In genomic region chr14:22723814-22724213, GRCh38 we compare ENCODE assay signal across 23 cellular contexts. TPM values are rescaled to one million over a fixed set of nuclear protein-coding genes. Genes with fewer than 3 reads are reported as not detected.
DNase-seq lines count a peak whose midpoint lies in the region; ATAC-seq, FAIRE-seq and TF ChIP-seq lines count a peak whose summit lies in the region.
"Had no signal": no experiment of that assay in that cellular context is flagged by ENCODE, and none has a peak within 500 bp of the region (broad histone marks: within the 10 kb centered on the region; RNA-seq: fewer than 3 reads in every experiment).

No MANE protein-coding gene starts in this region.

- intact Hi-C loops in K562 (cut with micrococcal nuclease) = no loop called here
- intact Hi-C loops in uterus (cut with DNase I; ENCODE audit: low total_unique reads) = no loop called here

- H3K4me3 ChIP-seq in A549 = no peak overlapping the region
- H3K4me3 ChIP-seq in GM23338 = no peak overlapping the region
- no peak overlapping the region for H3K4me3 ChIP-seq in K562
- H3K4me3 ChIP-seq in uterus = no peak overlapping the region
- H3K4me3 ChIP-seq: BLaER1 treated with 17β-estradiol and CSF1 and Interleukin-3, amounts not matched to agents 10 nM and 100 nM; HAP-1 had no signal

- H3K9me3 Mint-ChIP-seq in GM23338 = peaks cover 4% of the 10 kb centered on the region; the same call in 1 of the 3 replicates
- H3K9me3 Mint-ChIP-seq in stimulated activated memory B cell treated with anti-CD40 and anti-IgM and Interleukin-4, amounts not matched to agents 10 μg/mL and 1 μg/mL and 100 μg/mL, for 72 hours = no peaks in the 10 kb centered on the region
- H3K9me3 Mint-ChIP-seq: CD4-positive, alpha-beta T cell had no signal

- POLR2A ChIA-PET in A549 (lab: Yijun Ruan, JAX) = no interaction called here
- POLR2A ChIA-PET in K562 (lab: Yijun Ruan, JAX) = no interaction called here

- H3K4me3 Mint-ChIP-seq in GM23338 = no peak overlapping the region
- H3K4me3 Mint-ChIP-seq in stimulated activated memory B cell treated with anti-CD40 and anti-IgM and Interleukin-4, amounts not matched to agents 10 μg/mL and 1 μg/mL and 100 μg/mL, for 72 hours = no peak overlapping the region
- H3K4me3 Mint-ChIP-seq: CD14-positive monocyte; CD4-positive, alpha-beta T cell; CD8-positive, alpha-beta memory T cell had no signal

- H3K36me3 ChIP-seq in GM23338 (ENCODE audit: insufficient read depth) (no peaks in the 10 kb centered on the region), K562 (ENCODE audit: control insufficient read depth, insufficient read depth, low read length) (no peaks in the 10 kb centered on the region), uterus (no peaks in the 10 kb centered on the region)
- H3K36me3 ChIP-seq: BE2C; BLaER1 treated with 17β-estradiol and CSF1 and Interleukin-3, amounts not matched to agents 10 nM and 100 nM; HAP-1 had no signal

- H3K27ac Mint-ChIP-seq in GM23338 = no peak overlapping the region
- H3K27ac Mint-ChIP-seq in stimulated activated memory B cell treated with anti-CD40 and anti-IgM and Interleukin-4, amounts not matched to agents 10 μg/mL and 1 μg/mL and 100 μg/mL, for 72 hours = no peak overlapping the region
- H3K27ac Mint-ChIP-seq: CD4-positive, alpha-beta T cell; CD8-positive, alpha-beta memory T cell had no signal

- H3K9me3 ChIP-seq in A549 = peaks cover 7% of the 10 kb centered on the region; the same call in 2 of the 3 replicates
- H3K9me3 ChIP-seq in K562 (replicated peaks; ENCODE audit: control insufficient read depth, insufficient read depth, low read depth, low read length) = no peaks in the 10 kb centered on the region
- H3K9me3 ChIP-seq in uterus = no peaks in the 10 kb centered on the region
- H3K9me3 ChIP-seq: BE2C, HAP-1 had no signal

- no peaks in the 10 kb centered on the region for H3K9me1 ChIP-seq in K562 (ENCODE audit: control insufficient read depth, insufficient read depth, low read length)

- H3F3A ChIP-seq in GM23338 (replicated peaks; ENCODE audit: low read depth) = no peaks in the 10 kb centered on the region

- no peaks in the 10 kb centered on the region for H3K27me3 ChIP-seq in GM23338 (ENCODE audit: insufficient read depth)
- H3K27me3 ChIP-seq in K562 (ENCODE audit: control insufficient read depth in 2 of 2, insufficient read depth in 2 of 2, low read length in 2 of 2) = no peaks in the 10 kb centered on the region
- no peaks in the 10 kb centered on the region for H3K27me3 ChIP-seq in uterus
- H3K27me3 ChIP-seq: BLaER1 treated with 17β-estradiol and CSF1 and Interleukin-3, amounts not matched to agents 10 nM and 100 nM had no signal

- no peak overlapping the region for H3K27ac ChIP-seq in A549
- no peak overlapping the region for H3K27ac ChIP-seq in GM23338 (ENCODE audit: low read depth)
- no peak overlapping the region for H3K27ac ChIP-seq in K562 (ENCODE audit: extremely low read depth, low read depth, low read length)
- H3K27ac ChIP-seq in uterus = no peak overlapping the region
- H3K27ac ChIP-seq: BLaER1 treated with 17β-estradiol and CSF1 and Interleukin-3, amounts not matched to agents 10 nM and 100 nM had no signal

- no peaks in the 10 kb centered on the region for H3K4me1 ChIP-seq in A549
- no peaks in the 10 kb centered on the region for H3K4me1 ChIP-seq in GM23338 (ENCODE audit: insufficient read depth)
- peaks cover 10 to 13% of the 10 kb centered on the region in 2 experiments; a peak in 4 of 5 replicates for H3K4me1 ChIP-seq in K562 (replicated peaks in 1 of 2; ENCODE audit: control insufficient read depth in 2 of 2, insufficient read depth in 2 of 2, low read length in 2 of 2)
- H3K4me1 ChIP-seq in uterus = no peaks in the 10 kb centered on the region
- H3K4me1 ChIP-seq: BE2C; BLaER1 treated with 17β-estradiol and CSF1 and Interleukin-3, amounts not matched to agents 10 nM and 100 nM; HAP-1 had no signal

- H3K9me2 ChIP-seq in GM23338 (ENCODE audit: insufficient read depth) = 0 out of 2 replicates have a peak, but pooled peaks cover 6% of the 10 kb centered on the region

- BruUV-seq in K562 (replicated peaks; lab: Mats Ljungman, UMichigan) = no TSS peak

- TF ChIP-seq POLR2A in A549 (IDR thresholded peaks at IDR 0.05; ENCODE audit: low read length) (no peak), K562 (conservative IDR thresholded peaks at IDR 0.05) (no peak), uterus (IDR thresholded peaks at IDR 0.05) (no peak)

- no peaks in the 10 kb centered on the region for H3K4me1 Mint-ChIP-seq in GM23338
- H3K4me1 Mint-ChIP-seq in stimulated activated memory B cell treated with anti-CD40 and anti-IgM and Interleukin-4, amounts not matched to agents 10 μg/mL and 1 μg/mL and 100 μg/mL, for 72 hours = no peaks in the 10 kb centered on the region
- H3K4me1 Mint-ChIP-seq: CD14-positive monocyte; CD8-positive, alpha-beta memory T cell had no signal

- CTCF ChIA-PET in A549 (lab: Yijun Ruan, JAX) (interaction anchor here (0.8 to 2.5 kb wide), 2 partner anchors 10 to 66 kb away, joined by 3 to 9 read pairs; no protein-coding TSS in a partner anchor), K562 (lab: Yijun Ruan, JAX; ENCODE audit: low intra/inter-chr PET ratio) (no interaction called here)

- H3K36me3 Mint-ChIP-seq in GM23338 (ENCODE audit: low read depth) = no peaks in the 10 kb centered on the region
- H3K36me3 Mint-ChIP-seq in stimulated activated memory B cell treated with anti-CD40 and anti-IgM and Interleukin-4, amounts not matched to agents 10 μg/mL and 1 μg/mL and 100 μg/mL, for 72 hours = no peaks in the 10 kb centered on the region
- H3K36me3 Mint-ChIP-seq: CD14-positive monocyte had no signal

- peaks cover 4% of the 10 kb centered on the region for H3K27me3 Mint-ChIP-seq in GM23338 (ENCODE audit: insufficient read depth, low read depth, poor library complexity)
- H3K27me3 Mint-ChIP-seq in stimulated activated memory B cell treated with anti-CD40 and anti-IgM and Interleukin-4, amounts not matched to agents 10 μg/mL and 1 μg/mL and 100 μg/mL, for 72 hours = no peaks in the 10 kb centered on the region

- no peak overlapping the region for H3K9ac ChIP-seq in K562 (ENCODE audit: insufficient read depth in 1 of 2, low read depth in 2 of 2, low read length in 2 of 2)
- H3K9ac ChIP-seq: BLaER1 treated with 17β-estradiol and CSF1 and Interleukin-3, amounts not matched to agents 10 nM and 100 nM had no signal

- TF ChIP-seq RAD21 in A549 (conservative IDR thresholded peaks at IDR 0.05 in 1 of 2, IDR thresholded peaks at IDR 0.05 in 1 of 2) (no peak), Ishikawa (IDR thresholded peaks at IDR 0.05; ENCODE audit: low read depth) (no peak), K562 (CRISPR knock-in tag; conservative IDR thresholded peaks at IDR 0.05 in 1 of 2, IDR thresholded peaks at IDR 0.05 in 1 of 2) (no peak)

- H3K4me2 ChIP-seq in A549 (no peak overlapping the region), GM23338 (no peak overlapping the region), K562 (ENCODE audit: insufficient read depth, low read length) (no peak overlapping the region)
- H3K4me2 ChIP-seq: BLaER1 treated with 17β-estradiol and CSF1 and Interleukin-3, amounts not matched to agents 10 nM and 100 nM had no signal

- TF ChIP-seq CTCF in A549 (IDR thresholded peaks at IDR 0.05) (no peak), GM23338 (conservative IDR thresholded peaks at IDR 0.05; ENCODE audit: low read depth in 2 of 2) (no peak), K562 (IDR thresholded peaks at IDR 0.05 in 2 of 3, conservative IDR thresholded peaks at IDR 0.05 in 1 of 3; ENCODE audit: insufficient read depth in 2 of 3, low read depth in 1 of 3, low read length in 3 of 3) (no peak), uterus (IDR thresholded peaks at IDR 0.05) (no peak)

- DNase-seq in A549 (ENCODE audit: low read depth in 1 of 2, low spot score in 1 of 2) = no peak
- DNase-seq in GM23338 (ENCODE audit: low spot score) = no peak
- no peak for DNase-seq in K562 (ENCODE audit: extremely low read depth in 1 of 4, low spot score in 3 of 4)
- DNase-seq in uterus = no peak
- no peak for DNase-seq in OCI-M1 (lab: John Stamatoyannopoulos, UW)
- DNase-seq: AML-193; BE2C; Calu3; CD4-positive, alpha-beta T cell; CD8-positive, alpha-beta memory T cell; COR-L47; DMS53; DMS79 treated with DMSO at 0.1 percent for 48 hours; GF-D8; GOT3 had no signal

- H3K79me2 ChIP-seq in GM23338 (replicated peaks; ENCODE audit: insufficient read depth) (no peaks in the 10 kb centered on the region), K562 (ENCODE audit: control insufficient read depth, insufficient read depth, low read length) (no peaks in the 10 kb centered on the region)

- no peak for ATAC-seq in A549
- no peak for ATAC-seq in GM23338
- no peak for ATAC-seq in K562
- ATAC-seq in stimulated activated memory B cell treated with anti-CD40 and anti-IgM and Interleukin-4, amounts not matched to agents 10 μg/mL and 1 μg/mL and 100 μg/mL, for 72 hours = no peak
- ATAC-seq in GM19351 (IDR thresholded peaks at IDR 0.05; ENCODE audit: unreplicated experiment) = no peak

- FAIRE-seq in A549 (lab: Jason Lieb, UNC) (no peak), K562 (lab: Jason Lieb, UNC) (no peak)
- FAIRE-seq: GM12892, H54 had no signal

- H4K20me1 ChIP-seq in GM23338 (replicated peaks; ENCODE audit: insufficient read depth) (no peaks in the 10 kb centered on the region), K562 (replicated peaks; ENCODE audit: control insufficient read depth, insufficient read depth, low read length) (no peaks in the 10 kb centered on the region)
- H4K20me1 ChIP-seq: BLaER1 treated with 17β-estradiol and CSF1 and Interleukin-3, amounts not matched to agents 10 nM and 100 nM had no signal

- WGBS in A549 (ENCODE audit: missing lambda C conversion rate) = 81% methylated on average over 1 of the region's 1 CpG
- 88% methylated on average over 1 of the region's 1 CpG for WGBS in K562 (ENCODE audit: insufficient coverage, low coverage, missing lambda C conversion rate)

- in situ Hi-C loops in K562 (cut with MboI) = no loop called here

- TF ChIP-seq EP300 in A549 (IDR thresholded peaks at IDR 0.05) = no peak
- no peak for TF ChIP-seq EP300 in Ishikawa (IDR thresholded peaks at IDR 0.05; ENCODE audit: borderline replicate concordance)
- TF ChIP-seq EP300 in K562 (IDR thresholded peaks at IDR 0.05; ENCODE audit: low read length) = no peak

- H2AFZ ChIP-seq in GM23338 = no peak overlapping the region
- no peak overlapping the region for H2AFZ ChIP-seq in K562 (ENCODE audit: low read depth, low read length)

RNA-seq across cellular contexts. Expression of gene OXA1L, which starts 42.7 kb away (rescaled TPM):
- polyA plus RNA-seq in A549 (2011; rRNA removed) (199 and 247 TPM in 2 replicates), A549 (2017; fragmentation: RNase III; extraction: RNeasy Plus Mini Kit Qiagen cat#74134 plus additional on column Dnase treatment) (126 to 133 TPM (median 132 TPM) in 3 replicates), GM23338 (2016; fragmentation: Nextera tagmentation; extraction: Ambion mirVana) (57.6 and 61.7 TPM in 2 replicates), K562 (2011; rRNA removed) (166 and 183 TPM in 2 replicates), K562 (2014; fragmentation: Illumina TruSeq; extraction: Trizol) (204 and 210 TPM in 2 replicates), K562 (2014; fragmentation: Nextera tagmentation; extraction: Ambion mirVana) (100 to 1,000 TPM; 137 to 166 TPM), K562 (2014; rRNA removed) (195 and 210 TPM in 2 replicates)
- polyA plus RNA-seq in A549 (2012; cell fraction: cytosol; rRNA removed) = 178 and 242 TPM in 2 replicates
- polyA plus RNA-seq in A549 (2012; cell fraction: nucleus; rRNA removed) = 207 and 247 TPM in 2 replicates
- polyA minus RNA-seq in A549 (2011; rRNA and poly(A)+ RNA removed) = 140 and 154 TPM in 2 replicates
- 89.9 and 91.7 TPM in 2 replicates for total RNA-seq in GM23338 (2014; rRNA removed; shearing (Covaris generic))
- 185 and 201 TPM in 2 replicates for total RNA-seq in K562 (2011; cell fraction: chromatin; rRNA removed; ENCODE audit: low replicate concordance)
- 139 and 158 TPM in 2 replicates for total RNA-seq in K562 (2011; cell fraction: nucleolus; rRNA removed)
- total RNA-seq in K562 (2011; cell fraction: nucleoplasm; rRNA removed) = 191 and 256 TPM in 2 replicates
- total RNA-seq in K562 (2014; rRNA removed) (145 and 157 TPM in 2 replicates), K562 (2014; rRNA removed; fragmentation: Illumina TruSeq; extraction: Trizol) (99.6 and 100 TPM in 2 replicates), K562 (2015; rRNA removed; fragmentation: Illumina TruSeq; extraction: Trizol) (115 TPM in 2 replicates), K562 (2021) (119 and 125 TPM in 2 replicates), uterus (10 to 100 TPM; 38.3 to 87.8 (median 55.9) TPM)
- 170 and 202 TPM in 2 replicates for polyA plus RNA-seq in K562 (2011; cell fraction: cytosol; rRNA removed)
- 331 and 388 TPM in 2 replicates for polyA plus RNA-seq in K562 (2011; cell fraction: nucleus; rRNA removed)
- polyA plus RNA-seq in K562 (2012) = 129 and 159 TPM in 2 replicates
- polyA minus RNA-seq in K562 (2011; rRNA and poly(A)+ RNA removed) = 103 and 117 TPM in 2 replicates
- 64.9 and 65.9 TPM in 2 replicates for polyA minus RNA-seq in K562 (2011; cell fraction: cytosol; rRNA and poly(A)+ RNA removed)
- 81.6 and 132 TPM in 2 replicates for polyA minus RNA-seq in K562 (2011; cell fraction: nucleus; rRNA and poly(A)+ RNA removed)

Comparison
In these comparisons a context has a peak if more than half of its experiments do, and no peak if none do; other contexts are left out.
1. Of the 35 proteins assayed by ChIP-seq in both K562 and A549: peak only in K562: EHMT2; only in A549: REST; in both: none; in neither: 33.